1 cellular context compared by ENCODE assay signal in the genomic region with DNA sequence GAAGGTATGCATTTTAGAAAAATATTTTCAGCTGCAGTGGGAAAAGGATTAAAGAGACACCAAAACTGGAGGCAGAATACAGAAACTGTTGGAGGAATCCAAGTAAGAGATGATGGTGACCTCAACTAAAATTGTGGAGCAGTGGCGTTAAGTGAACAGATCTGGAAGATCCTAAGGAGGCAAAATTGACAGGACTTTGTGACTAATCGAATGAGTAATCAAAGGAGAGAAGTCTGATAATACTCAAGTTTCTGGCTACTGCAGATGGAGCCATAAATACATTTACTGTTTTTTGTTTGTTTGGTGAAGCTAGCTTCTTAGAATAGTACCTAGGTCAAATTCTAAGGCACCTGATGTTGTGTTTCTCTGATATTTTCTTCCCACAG.
TF ChIP-seq lines count a peak whose summit lies in the region.

No MANE protein-coding gene starts in this region.

TF ChIP-seq in GM23338, 12 proteins besides CTCF, POLR2A, EP300 and RAD21 (continued from another document):
- TF ChIP-seq, protein P1, sequence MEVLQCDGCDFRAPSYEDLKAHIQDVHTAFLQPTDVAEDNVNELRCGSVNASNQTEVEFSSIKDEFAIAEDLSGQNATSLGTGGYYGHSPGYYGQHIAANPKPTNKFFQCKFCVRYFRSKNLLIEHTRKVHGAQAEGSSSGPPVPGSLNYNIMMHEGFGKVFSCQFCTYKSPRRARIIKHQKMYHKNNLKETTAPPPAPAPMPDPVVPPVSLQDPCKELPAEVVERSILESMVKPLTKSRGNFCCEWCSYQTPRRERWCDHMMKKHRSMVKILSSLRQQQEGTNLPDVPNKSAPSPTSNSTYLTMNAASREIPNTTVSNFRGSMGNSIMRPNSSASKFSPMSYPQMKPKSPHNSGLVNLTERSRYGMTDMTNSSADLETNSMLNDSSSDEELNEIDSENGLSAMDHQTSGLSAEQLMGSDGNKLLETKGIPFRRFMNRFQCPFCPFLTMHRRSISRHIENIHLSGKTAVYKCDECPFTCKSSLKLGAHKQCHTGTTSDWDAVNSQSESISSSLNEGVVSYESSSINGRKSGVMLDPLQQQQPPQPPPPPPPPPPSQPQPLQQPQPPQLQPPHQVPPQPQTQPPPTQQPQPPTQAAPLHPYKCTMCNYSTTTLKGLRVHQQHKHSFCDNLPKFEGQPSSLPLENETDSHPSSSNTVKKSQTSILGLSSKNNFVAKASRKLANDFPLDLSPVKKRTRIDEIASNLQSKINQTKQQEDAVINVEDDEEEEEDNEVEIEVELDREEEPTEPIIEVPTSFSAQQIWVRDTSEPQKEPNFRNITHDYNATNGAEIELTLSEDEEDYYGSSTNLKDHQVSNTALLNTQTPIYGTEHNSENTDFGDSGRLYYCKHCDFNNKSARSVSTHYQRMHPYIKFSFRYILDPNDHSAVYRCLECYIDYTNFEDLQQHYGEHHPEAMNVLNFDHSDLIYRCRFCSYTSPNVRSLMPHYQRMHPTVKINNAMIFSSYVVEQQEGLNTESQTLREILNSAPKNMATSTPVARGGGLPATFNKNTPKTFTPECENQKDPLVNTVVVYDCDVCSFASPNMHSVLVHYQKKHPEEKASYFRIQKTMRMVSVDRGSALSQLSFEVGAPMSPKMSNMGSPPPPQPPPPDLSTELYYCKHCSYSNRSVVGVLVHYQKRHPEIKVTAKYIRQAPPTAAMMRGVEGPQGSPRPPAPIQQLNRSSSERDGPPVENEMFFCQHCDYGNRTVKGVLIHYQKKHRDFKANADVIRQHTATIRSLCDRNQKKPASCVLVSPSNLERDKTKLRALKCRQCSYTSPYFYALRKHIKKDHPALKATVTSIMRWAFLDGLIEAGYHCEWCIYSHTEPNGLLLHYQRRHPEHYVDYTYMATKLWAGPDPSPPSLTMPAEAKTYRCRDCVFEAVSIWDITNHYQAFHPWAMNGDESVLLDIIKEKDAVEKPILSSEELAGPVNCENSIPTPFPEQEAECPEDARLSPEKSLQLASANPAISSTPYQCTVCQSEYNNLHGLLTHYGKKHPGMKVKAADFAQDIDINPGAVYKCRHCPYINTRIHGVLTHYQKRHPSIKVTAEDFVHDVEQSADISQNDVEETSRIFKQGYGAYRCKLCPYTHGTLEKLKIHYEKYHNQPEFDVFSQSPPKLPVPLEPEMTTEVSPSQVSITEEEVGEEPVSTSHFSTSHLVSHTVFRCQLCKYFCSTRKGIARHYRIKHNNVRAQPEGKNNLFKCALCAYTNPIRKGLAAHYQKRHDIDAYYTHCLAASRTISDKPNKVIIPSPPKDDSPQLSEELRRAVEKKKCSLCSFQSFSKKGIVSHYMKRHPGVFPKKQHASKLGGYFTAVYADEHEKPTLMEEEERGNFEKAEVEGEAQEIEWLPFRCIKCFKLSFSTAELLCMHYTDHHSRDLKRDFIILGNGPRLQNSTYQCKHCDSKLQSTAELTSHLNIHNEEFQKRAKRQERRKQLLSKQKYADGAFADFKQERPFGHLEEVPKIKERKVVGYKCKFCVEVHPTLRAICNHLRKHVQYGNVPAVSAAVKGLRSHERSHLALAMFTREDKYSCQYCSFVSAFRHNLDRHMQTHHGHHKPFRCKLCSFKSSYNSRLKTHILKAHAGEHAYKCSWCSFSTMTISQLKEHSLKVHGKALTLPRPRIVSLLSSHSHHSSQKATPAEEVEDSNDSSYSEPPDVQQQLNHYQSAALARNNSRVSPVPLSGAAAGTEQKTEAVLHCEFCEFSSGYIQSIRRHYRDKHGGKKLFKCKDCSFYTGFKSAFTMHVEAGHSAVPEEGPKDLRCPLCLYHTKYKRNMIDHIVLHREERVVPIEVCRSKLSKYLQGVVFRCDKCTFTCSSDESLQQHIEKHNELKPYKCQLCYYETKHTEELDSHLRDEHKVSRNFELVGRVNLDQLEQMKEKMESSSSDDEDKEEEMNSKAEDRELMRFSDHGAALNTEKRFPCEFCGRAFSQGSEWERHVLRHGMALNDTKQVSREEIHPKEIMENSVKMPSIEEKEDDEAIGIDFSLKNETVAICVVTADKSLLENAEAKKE (CRISPR knock-in tag; IDR thresholded peaks at IDR 0.05): no peak
- TF ChIP-seq, protein P2, sequence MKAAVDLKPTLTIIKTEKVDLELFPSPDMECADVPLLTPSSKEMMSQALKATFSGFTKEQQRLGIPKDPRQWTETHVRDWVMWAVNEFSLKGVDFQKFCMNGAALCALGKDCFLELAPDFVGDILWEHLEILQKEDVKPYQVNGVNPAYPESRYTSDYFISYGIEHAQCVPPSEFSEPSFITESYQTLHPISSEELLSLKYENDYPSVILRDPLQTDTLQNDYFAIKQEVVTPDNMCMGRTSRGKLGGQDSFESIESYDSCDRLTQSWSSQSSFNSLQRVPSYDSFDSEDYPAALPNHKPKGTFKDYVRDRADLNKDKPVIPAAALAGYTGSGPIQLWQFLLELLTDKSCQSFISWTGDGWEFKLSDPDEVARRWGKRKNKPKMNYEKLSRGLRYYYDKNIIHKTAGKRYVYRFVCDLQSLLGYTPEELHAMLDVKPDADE (IDR thresholded peaks at IDR 0.05): no peak
- no peak for TF ChIP-seq POLR2AphosphoS5 (IDR thresholded peaks at IDR 0.05; ENCODE audit: low read depth)
